12 cellular contexts compared by ENCODE assay signal in the genomic region with DNA sequence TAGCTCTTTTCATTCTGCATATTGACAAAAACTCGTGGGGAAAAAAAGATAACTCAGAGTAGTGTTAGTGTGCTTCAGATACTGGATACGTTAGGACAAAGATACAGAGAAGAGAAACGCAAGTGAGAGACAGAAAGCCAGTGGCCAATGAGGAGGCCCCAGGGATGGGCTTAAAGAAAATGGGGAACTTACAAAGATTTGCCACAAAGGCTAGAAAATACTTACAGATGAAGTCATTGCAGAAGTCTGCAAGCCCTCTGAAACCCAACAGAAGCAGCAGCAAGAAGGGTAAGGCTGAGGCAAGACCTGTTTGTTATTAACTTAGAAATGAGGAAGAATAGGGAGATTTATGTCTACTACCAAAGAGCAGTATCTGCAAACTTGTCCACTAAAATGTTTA.
DNase-seq lines count a peak whose midpoint lies in the region; ATAC-seq and TF ChIP-seq lines count a peak whose summit lies in the region.
"Had no signal": no experiment of that assay in that cellular context is flagged by ENCODE, and none has a peak within 500 bp of the region (broad histone marks: within the 10 kb centered on the region; RNA-seq: fewer than 3 reads in every experiment).

No MANE protein-coding gene starts in this region.

- no peak overlapping the region for H3K9ac ChIP-seq in HUES48 (ENCODE audit: low read depth, low read length)

- H3K9me3 Mint-ChIP-seq in glutamatergic neuron (ENCODE audit: unreplicated experiment), result peaks cover under 1% of the 10 kb centered on the region
- H3K9me3 Mint-ChIP-seq: T-helper 2 cell treated with Interferon-gamma antibody and Interleukin-4, amounts not matched to agents 5 μg/mL and 100 μg/mL, for 36 hours had no signal

- DNase-seq in CD1c-positive myeloid dendritic cell (ENCODE audit: extremely low spot score) (peak; percentile 89), glutamatergic neuron (no peak), NCI-H2227 (lab: John Stamatoyannopoulos, UW; ENCODE audit: unreplicated experiment) (no peak)
- DNase-seq in activated naive CD4-positive, alpha-beta T cell treated with anti-CD3 and anti-CD28 coated beads, Interleukin-2, amount 50 U/mL, for 16 hours, result no peak
- no peak for DNase-seq in stimulated activated CD4-positive, alpha-beta T cell treated with anti-CD3 and anti-CD28 coated beads, Interleukin-4, amount 100 ng/mL, for 1 hour
- DNase-seq: kidney glomerular epithelial cell, transverse colon had no signal

- no peaks in the 10 kb centered on the region for H3K36me3 ChIP-seq in HUES48 (ENCODE audit: control insufficient read depth, insufficient read depth, low read length)
- H3K36me3 ChIP-seq: transverse colon had no signal

- H3K27me3 ChIP-seq in HUES48 (ENCODE audit: control insufficient read depth, insufficient read depth, low read length), result no peaks in the 10 kb centered on the region
- H3K27me3 ChIP-seq: transverse colon had no signal

- peak; percentile 69 for ATAC-seq in GM21529 (IDR thresholded peaks at IDR 0.05; ENCODE audit: unreplicated experiment)
- ATAC-seq in HG03280 (IDR thresholded peaks at IDR 0.05; ENCODE audit: unreplicated experiment), result no peak
- ATAC-seq: activated naive CD4-positive, alpha-beta T cell treated with anti-CD3 and anti-CD28 coated beads, Interleukin-2, amount 50 U/mL, for 72 hours had no signal

- peaks cover 25% of the 10 kb centered on the region for H3K4me1 ChIP-seq in HUES48 (ENCODE audit: control insufficient read depth, insufficient read depth, low read length)
- H3K4me1 ChIP-seq: transverse colon had no signal

- H3K9me3 ChIP-seq in HUES48 (ENCODE audit: control insufficient read depth, insufficient read depth, low read length), result no peaks in the 10 kb centered on the region
- H3K9me3 ChIP-seq: transverse colon had no signal

- peak overlapping the region; percentile 26 for H3K27ac ChIP-seq in HUES48 (ENCODE audit: low read depth, low read length)
- H3K27ac ChIP-seq: transverse colon had no signal

- H3K36me3 Mint-ChIP-seq in glutamatergic neuron (ENCODE audit: unreplicated experiment), result no peaks in the 10 kb centered on the region
- H3K36me3 Mint-ChIP-seq: activated naive CD4-positive, alpha-beta T cell treated with anti-CD3 and anti-CD28 coated beads, Interleukin-2, amount 50 U/mL, for 72 hours had no signal

- no peaks in the 10 kb centered on the region for H3K27me3 Mint-ChIP-seq in glutamatergic neuron (ENCODE audit: unreplicated experiment)

- H3K4me3 Mint-ChIP-seq in glutamatergic neuron (ENCODE audit: unreplicated experiment), result no peak overlapping the region
- H3K4me3 Mint-ChIP-seq: T-helper 2 cell treated with Interferon-gamma antibody and Interleukin-4, amounts not matched to agents 5 μg/mL and 100 μg/mL, for 36 hours had no signal

- no peak overlapping the region for H3K4me3 ChIP-seq in HUES48 (ENCODE audit: low read depth, low read length)
- H3K4me3 ChIP-seq: transverse colon had no signal

- peaks cover 31% of the 10 kb centered on the region for H3K4me1 Mint-ChIP-seq in glutamatergic neuron (ENCODE audit: low read depth, unreplicated experiment)

- TF ChIP-seq CTCF in glutamatergic neuron (IDR thresholded peaks at IDR 0.05; ENCODE audit: partially characterized antibody, unreplicated experiment), result no peak

- H3K27ac Mint-ChIP-seq in glutamatergic neuron (ENCODE audit: unreplicated experiment), result peak overlapping the region; percentile 69
- H3K27ac Mint-ChIP-seq: activated naive CD4-positive, alpha-beta T cell treated with anti-CD3 and anti-CD28 coated beads, Interleukin-2, amount 50 U/mL, for 72 hours; T-helper 2 cell treated with Interferon-gamma antibody and Interleukin-4, amounts not matched to agents 5 μg/mL and 100 μg/mL, for 36 hours had no signal
